In the genomic region with DNA sequence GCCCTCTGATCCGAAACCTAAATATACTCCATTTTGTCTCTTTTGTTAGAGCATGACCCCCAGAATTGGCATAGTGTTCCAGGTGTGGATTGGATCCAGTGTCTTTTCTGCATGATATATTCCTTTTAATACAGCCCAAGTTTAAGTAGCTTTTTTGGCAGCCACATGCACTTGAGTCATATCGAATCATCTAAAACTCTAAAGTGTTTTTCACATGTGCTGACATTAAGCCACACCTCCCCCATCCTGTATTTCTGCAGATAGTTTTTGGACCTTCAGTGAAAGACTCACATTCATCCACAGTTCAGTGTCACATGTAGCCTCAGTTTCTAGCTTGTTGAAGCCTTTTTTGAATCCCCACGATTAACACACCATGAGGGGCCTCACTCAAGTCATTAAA, we compare ENCODE assay signal across 16 cellular contexts. TPM values are rescaled to one million over a fixed set of nuclear protein-coding genes. Genes with fewer than 3 reads are reported as not detected.
DNase-seq lines count a peak whose midpoint lies in the region; ATAC-seq, FAIRE-seq and TF ChIP-seq lines count a peak whose summit lies in the region.
"Had no signal": no experiment of that assay in that cellular context is flagged by ENCODE, and none has a peak within 500 bp of the region (broad histone marks: within the 10 kb centered on the region; RNA-seq: fewer than 3 reads in every experiment).

No MANE protein-coding gene starts in this region.

- H3K9me3 Mint-ChIP-seq in T-helper 2 cell treated with Interferon-gamma antibody and Interleukin-4, amounts not matched to agents 5 μg/mL and 100 μg/mL, for 36 hours = peaks cover 4% of the 10 kb centered on the region
- H3K9me3 Mint-ChIP-seq in stimulated activated memory B cell treated with anti-CD40 and anti-IgM and Interleukin-4, amounts not matched to agents 10 μg/mL and 1 μg/mL and 100 μg/mL, for 72 hours = no peaks in the 10 kb centered on the region

- intact Hi-C loops in ascending aorta (cut with DNase I) = no loop called here
- intact Hi-C loops in A673 (cut with micrococcal nuclease; ENCODE audit: unreplicated experiment) = no loop called here

- CTCF ChIA-PET in A673 (lab: Charles Lee) = no interaction called here

- no peak for ATAC-seq in stimulated activated memory B cell treated with anti-CD40 and anti-IgM and Interleukin-4, amounts not matched to agents 10 μg/mL and 1 μg/mL and 100 μg/mL, for 72 hours

- H3K4me3 ChIP-seq in bronchial epithelial cell (ENCODE audit: low read depth, low read length) (no peak overlapping the region), ascending aorta (no peak overlapping the region), A673 (ENCODE audit: low read depth, low read length, poor library complexity, severe bottlenecking) (no peak overlapping the region)
- H3K4me3 ChIP-seq: dorsolateral prefrontal cortex, SJCRH30 had no signal

- no TSS peak for BruUV-seq in A673 (replicated peaks; lab: Mats Ljungman, UMichigan)

- H3K4me1 ChIP-seq in ascending aorta (no peaks in the 10 kb centered on the region), A673 (ENCODE audit: insufficient read depth, low read length, poor library complexity, severe bottlenecking) (no peaks in the 10 kb centered on the region)

- peak overlapping the region; percentile 59 for H3K4me3 Mint-ChIP-seq in T-helper 2 cell treated with Interferon-gamma antibody and Interleukin-4, amounts not matched to agents 5 μg/mL and 100 μg/mL, for 36 hours
- no peak overlapping the region for H3K4me3 Mint-ChIP-seq in stimulated activated memory B cell treated with anti-CD40 and anti-IgM and Interleukin-4, amounts not matched to agents 10 μg/mL and 1 μg/mL and 100 μg/mL, for 72 hours

- no peak for DNase-seq in T-helper 2 cell treated with Interferon-gamma antibody and Interleukin-4, amounts not matched to agents 5 μg/mL and 100 μg/mL, for 36 hours (ENCODE audit: low spot score)
- no peak for DNase-seq in T-helper 2 cell
- peak; percentile 54 for DNase-seq in M059J (ENCODE audit: low read depth)
- DNase-seq in bronchial epithelial cell (ENCODE audit: low read depth) = peak; percentile 71
- DNase-seq in myocyte (ENCODE audit: low read depth) = peak; percentile 21
- no peak for DNase-seq in ascending aorta (ENCODE audit: low spot score in 2 of 2)
- no peak for DNase-seq in A673 (ENCODE audit: low spot score)
- DNase-seq: dorsolateral prefrontal cortex; NCI-H2107; nucleus accumbens; SJCRH30; stimulated activated CD4-positive, alpha-beta T cell treated with anti-CD3 and anti-CD28 coated beads, Interleukin-4, amount 100 ng/mL, for 24 hours; trophoblast cell had no signal

- no peaks in the 10 kb centered on the region for H3K27me3 ChIP-seq in bronchial epithelial cell (ENCODE audit: control insufficient read depth, insufficient read depth, low read length)
- no peaks in the 10 kb centered on the region for H3K27me3 ChIP-seq in ascending aorta
- no peaks in the 10 kb centered on the region for H3K27me3 ChIP-seq in A673 (replicated peaks; ENCODE audit: insufficient read depth, low read depth, low read length, poor library complexity)
- H3K27me3 ChIP-seq: dorsolateral prefrontal cortex, SJCRH30 had no signal

- peak overlapping the region; percentile 76 for H3K27ac Mint-ChIP-seq in T-helper 2 cell treated with Interferon-gamma antibody and Interleukin-4, amounts not matched to agents 5 μg/mL and 100 μg/mL, for 36 hours
- no peak overlapping the region for H3K27ac Mint-ChIP-seq in stimulated activated memory B cell treated with anti-CD40 and anti-IgM and Interleukin-4, amounts not matched to agents 10 μg/mL and 1 μg/mL and 100 μg/mL, for 72 hours

- TF ChIP-seq CTCF in bronchial epithelial cell (IDR thresholded peaks at IDR 0.05; ENCODE audit: insufficient read depth, low read length, severe bottlenecking) = no peak
- no peak for TF ChIP-seq CTCF in ascending aorta (IDR thresholded peaks at IDR 0.05)
- no peak for TF ChIP-seq CTCF in A673 (conservative IDR thresholded peaks at IDR 0.05; ENCODE audit: low read depth, low read length)

- H3K4me1 Mint-ChIP-seq in T-helper 2 cell treated with Interferon-gamma antibody and Interleukin-4, amounts not matched to agents 5 μg/mL and 100 μg/mL, for 36 hours (ENCODE audit: low read depth) = peaks cover 46% of the 10 kb centered on the region
- H3K4me1 Mint-ChIP-seq in stimulated activated memory B cell treated with anti-CD40 and anti-IgM and Interleukin-4, amounts not matched to agents 10 μg/mL and 1 μg/mL and 100 μg/mL, for 72 hours = no peaks in the 10 kb centered on the region

- H3K9me3 ChIP-seq in ascending aorta (no peaks in the 10 kb centered on the region), A673 (ENCODE audit: low read depth, low read length, poor library complexity, severe bottlenecking) (no peaks in the 10 kb centered on the region)
- H3K9me3 ChIP-seq: SJCRH30 had no signal

- H3K36me3 ChIP-seq in bronchial epithelial cell (ENCODE audit: control insufficient read depth, insufficient read depth, low read length) (no peaks in the 10 kb centered on the region), ascending aorta (no peaks in the 10 kb centered on the region), A673 (ENCODE audit: insufficient read depth, low read length, poor library complexity, severe bottlenecking) (no peaks in the 10 kb centered on the region)
- H3K36me3 ChIP-seq: SJCRH30 had no signal

- H3K27me3 Mint-ChIP-seq in T-helper 2 cell treated with Interferon-gamma antibody and Interleukin-4, amounts not matched to agents 5 μg/mL and 100 μg/mL, for 36 hours (ENCODE audit: low read depth) = no peaks in the 10 kb centered on the region
- no peaks in the 10 kb centered on the region for H3K27me3 Mint-ChIP-seq in stimulated activated memory B cell treated with anti-CD40 and anti-IgM and Interleukin-4, amounts not matched to agents 10 μg/mL and 1 μg/mL and 100 μg/mL, for 72 hours

- H3K27ac ChIP-seq in ascending aorta (no peak overlapping the region), A673 (ENCODE audit: low read depth, low read length, poor library complexity, severe bottlenecking) (no peak overlapping the region)
- H3K27ac ChIP-seq: SJCRH30 had no signal

- POLR2A ChIA-PET in A673 (lab: Charles Lee; ENCODE audit: low non-redundant PET) = no interaction called here

- FAIRE-seq in bronchial epithelial cell (lab: Jason Lieb, UNC) = peak; percentile 60
- FAIRE-seq: A204.1, GM19239 had no signal

- H3K36me3 Mint-ChIP-seq in T-helper 2 cell treated with Interferon-gamma antibody and Interleukin-4, amounts not matched to agents 5 μg/mL and 100 μg/mL, for 36 hours (ENCODE audit: low read depth) = peaks cover 39% of the 10 kb centered on the region
- H3K36me3 Mint-ChIP-seq in stimulated activated memory B cell treated with anti-CD40 and anti-IgM and Interleukin-4, amounts not matched to agents 10 μg/mL and 1 μg/mL and 100 μg/mL, for 72 hours = peaks cover 45% of the 10 kb centered on the region

RNA-seq across cellular contexts. Expression of a gene that starts 30.6 kb away (rescaled TPM):
- 5.4 and 11.2 TPM in 2 replicates for total RNA-seq in M059J (2014; rRNA removed; shearing (Covaris generic))
- 6.7 and 7.9 TPM in 2 replicates for total RNA-seq in bronchial epithelial cell
- 15.7 and 15.8 TPM in 2 replicates for total RNA-seq in myocyte
- 14.1 TPM for polyA plus RNA-seq in myocyte (2012)
- 3.0 TPM for total RNA-seq in ascending aorta
- 14.7 and 17.7 TPM in 2 replicates for total RNA-seq in A673 (2021)

RNA-seq across cellular contexts. Expression of a gene that starts 37.5 kb away (rescaled TPM):
- 6.6 and 10.3 TPM in 2 replicates for total RNA-seq in M059J (2014; rRNA removed; shearing (Covaris generic))
- 0.79 and 2.6 TPM in 2 replicates for total RNA-seq in bronchial epithelial cell
- 0.10 and 0.21 TPM in 2 replicates for total RNA-seq in myocyte
- polyA plus RNA-seq in myocyte (2012) = 0.43 TPM
- 72.1 TPM for total RNA-seq in ascending aorta
- 10.5 TPM in 2 replicates for total RNA-seq in A673 (2021)
- total RNA-seq: SJCRH30 had no signal

Comparison
In these comparisons a context has a peak if more than half of its experiments do, and no peak if none do; other contexts are left out.
1. DNase-seq: peak in M059J (single experiment), bronchial epithelial cell (single experiment) and myocyte (single experiment); none in T-helper 2 cell treated with Interferon-gamma antibody and Interleukin-4, amounts not matched to agents 5 μg/mL and 100 μg/mL, for 36 hours (single experiment), T-helper 2 cell (0 of 5), ascending aorta (0 of 2) and A673 (single experiment).